Comparison of ENCODE assay signal across 24 cellular contexts in genomic region chr2:223396993-223397392, GRCh38.
DNase-seq lines count a peak whose midpoint lies in the region; ATAC-seq, FAIRE-seq and TF ChIP-seq lines count a peak whose summit lies in the region.
"Had no signal": no experiment of that assay in that cellular context is flagged by ENCODE, and none has a peak within 500 bp of the region (broad histone marks: within the 10 kb centered on the region; RNA-seq: fewer than 3 reads in every experiment).

No MANE protein-coding gene starts in this region.

- no peak overlapping the region for H2AK9ac ChIP-seq in IMR-90 (replicated peaks; ENCODE audit: low read depth, low read length, poor library complexity)

- DNase-seq in IMR-90: no peak
- no peak for DNase-seq in K562 (ENCODE audit: extremely low read depth in 1 of 4, low spot score in 3 of 4)
- peak; percentile 11 for DNase-seq in fibroblast of pulmonary artery (ENCODE audit: low read depth)
- no peak for DNase-seq in stimulated activated CD4-positive, alpha-beta T cell treated with anti-CD3 and anti-CD28 coated beads, Interleukin-15, amount 100 ng/mL, for 24 hours
- no peak for DNase-seq in COLO829 (ENCODE audit: low spot score)
- DNase-seq in SKM-1 treated with dmso at 0.1 percent for 144 hours (lab: John Stamatoyannopoulos, UW; ENCODE audit: unreplicated experiment): no peak
- DNase-seq: AML-193; Caco-2; CD4-positive, alpha-beta memory T cell; HCEC 1CT; NCI-H1105; NCI-H146; NCI-H1930; NCI-H2107; NCI-H446 treated with DMSO at 0.1 percent for 48 hours; NCI-H526; NCI-H82; NK-92 treated with Interleukin-12 subunit alpha and Interleukin-12 subunit beta, amount 100 ng/mL, for 24 hours; PC-3; SK-N-SH had no signal

- intact Hi-C loops in IMR-90 (cut with micrococcal nuclease): loop anchor here (10.0 kb wide), 1 partner anchor 412 kb away; no protein-coding TSS in a partner anchor
- intact Hi-C loops in K562 (cut with micrococcal nuclease): no loop called here

- ATAC-seq in IMR-90 (ENCODE audit: low read depth) (no peak), K562 (no peak)
- ATAC-seq: GM23338, PC-3 had no signal

- no peak overlapping the region for H3K14ac ChIP-seq in IMR-90 (replicated peaks; ENCODE audit: low read depth, low read length)

- TF ChIP-seq RAD21 in IMR-90 (IDR thresholded peaks at IDR 0.05; ENCODE audit: low read length) (no peak), K562 (CRISPR knock-in tag; conservative IDR thresholded peaks at IDR 0.05 in 1 of 2, IDR thresholded peaks at IDR 0.05 in 1 of 2) (no peak)

- no peaks in the 10 kb centered on the region for H4K20me1 ChIP-seq in IMR-90 (ENCODE audit: insufficient read depth, low read length)
- H4K20me1 ChIP-seq in K562 (replicated peaks; ENCODE audit: control insufficient read depth, insufficient read depth, low read length): no peaks in the 10 kb centered on the region
- H4K20me1 ChIP-seq: BLaER1 treated with 17β-estradiol and CSF1 and Interleukin-3, amounts not matched to agents 10 nM and 100 nM had no signal

- H3K27me3 ChIP-seq in IMR-90 (ENCODE audit: control insufficient read depth, insufficient read depth, low read length) (no peaks in the 10 kb centered on the region), K562 (ENCODE audit: control insufficient read depth in 2 of 2, insufficient read depth in 2 of 2, low read length in 2 of 2) (no peaks in the 10 kb centered on the region)
- H3K27me3 ChIP-seq: BLaER1 treated with 17β-estradiol and CSF1 and Interleukin-3, amounts not matched to agents 10 nM and 100 nM had no signal

- H3K4me2 ChIP-seq in IMR-90 (ENCODE audit: low read depth, low read length) (no peak overlapping the region), K562 (ENCODE audit: insufficient read depth, low read length) (no peak overlapping the region)
- H3K4me2 ChIP-seq: BLaER1 treated with 17β-estradiol and CSF1 and Interleukin-3, amounts not matched to agents 10 nM and 100 nM; GM23338; KMS-11; SK-N-SH had no signal

- dilution Hi-C loops in IMR-90 (cut with HindIII; ENCODE audit: low sequenced_read_pairs, unreplicated experiment): no loop called here

- no peaks in the 10 kb centered on the region for H3K9me1 ChIP-seq in IMR-90 (ENCODE audit: insufficient read depth, low read length)
- no peaks in the 10 kb centered on the region for H3K9me1 ChIP-seq in K562 (ENCODE audit: control insufficient read depth, insufficient read depth, low read length)

- POLR2A ChIA-PET in IMR-90 (lab: Charles Lee; ENCODE audit: unreplicated experiment): no interaction called here
- POLR2A ChIA-PET in K562 (lab: Yijun Ruan, JAX): no interaction called here

- TF ChIP-seq EP300 in K562 (IDR thresholded peaks at IDR 0.05; ENCODE audit: low read length): no peak

- H3K9me3 ChIP-seq in IMR-90 (ENCODE audit: control insufficient read depth, insufficient read depth, low read length) (no peaks in the 10 kb centered on the region), K562 (replicated peaks; ENCODE audit: control insufficient read depth, insufficient read depth, low read depth, low read length) (no peaks in the 10 kb centered on the region)

- H3K27ac ChIP-seq in IMR-90 (ENCODE audit: insufficient read depth, low read length) (no peak overlapping the region), K562 (ENCODE audit: extremely low read depth, low read depth, low read length) (no peak overlapping the region)
- H3K27ac ChIP-seq: BLaER1 treated with 17β-estradiol and CSF1 and Interleukin-3, amounts not matched to agents 10 nM and 100 nM; KMS-11 had no signal

- BruUV-seq in IMR-90 (replicated peaks; lab: Mats Ljungman, UMichigan) (no TSS peak), K562 (replicated peaks; lab: Mats Ljungman, UMichigan) (no TSS peak)

- no peak overlapping the region for H3K4ac ChIP-seq in IMR-90 (ENCODE audit: low read depth, low read length)

- no peak overlapping the region for H2BK15ac ChIP-seq in IMR-90 (ENCODE audit: low read depth, low read length)

- H4K5ac ChIP-seq in IMR-90 (ENCODE audit: low read depth, low read length): no peak overlapping the region

- FAIRE-seq in A204.1 (lab: Jason Lieb, UNC): peak; percentile 84
- FAIRE-seq in K562 (lab: Jason Lieb, UNC): no peak

- H2AK5ac ChIP-seq in IMR-90 (ENCODE audit: low read depth, low read length): no peak overlapping the region

- no peaks in the 10 kb centered on the region for H3K36me3 ChIP-seq in IMR-90 (ENCODE audit: control insufficient read depth, insufficient read depth, low read length)
- H3K36me3 ChIP-seq in K562 (ENCODE audit: control insufficient read depth, insufficient read depth, low read length): no peaks in the 10 kb centered on the region
- H3K36me3 ChIP-seq: BLaER1 treated with 17β-estradiol and CSF1 and Interleukin-3, amounts not matched to agents 10 nM and 100 nM had no signal

- H2AFZ ChIP-seq in IMR-90 (replicated peaks; ENCODE audit: low read length, poor library complexity) (no peak overlapping the region), K562 (ENCODE audit: low read depth, low read length) (no peak overlapping the region)
- H2AFZ ChIP-seq: GM23338 had no signal

- H3K9ac ChIP-seq in IMR-90 (ENCODE audit: low read depth, low read length): no peak overlapping the region
- H3K9ac ChIP-seq in K562 (ENCODE audit: insufficient read depth in 1 of 2, low read depth in 2 of 2, low read length in 2 of 2): no peak overlapping the region
- H3K9ac ChIP-seq: BLaER1 treated with 17β-estradiol and CSF1 and Interleukin-3, amounts not matched to agents 10 nM and 100 nM; KMS-11; SK-N-SH had no signal

- H3K79me1 ChIP-seq in IMR-90 (ENCODE audit: low read depth in 1 of 2, low read length in 2 of 2): no peaks in the 10 kb centered on the region

- H2BK20ac ChIP-seq in IMR-90 (ENCODE audit: low read depth, low read length): no peak overlapping the region

- H4K91ac ChIP-seq in IMR-90 (ENCODE audit: insufficient read depth, low read depth, low read length): no peak overlapping the region

- no peak overlapping the region for H2BK5ac ChIP-seq in IMR-90 (ENCODE audit: low read depth, low read length, poor library complexity, severe bottlenecking)

- H3K56ac ChIP-seq in IMR-90 (ENCODE audit: extremely low read depth, insufficient read depth, low read length): no peak overlapping the region

- H3K23ac ChIP-seq in IMR-90 (ENCODE audit: low read depth, low read length): no peak overlapping the region

- no peaks in the 10 kb centered on the region for H3K79me2 ChIP-seq in K562 (ENCODE audit: control insufficient read depth, insufficient read depth, low read length)

- H3K4me3 ChIP-seq in IMR-90 (ENCODE audit: insufficient read depth, low read depth, low read length) (no peak overlapping the region), K562 (no peak overlapping the region), fibroblast of pulmonary artery (replicated peaks; ENCODE audit: low read depth, low read length) (no peak overlapping the region)
- H3K4me3 ChIP-seq: BLaER1 treated with 17β-estradiol and CSF1 and Interleukin-3, amounts not matched to agents 10 nM and 100 nM; GM23338 had no signal

- in situ Hi-C loops in IMR-90 (cut with MboI; ENCODE audit: low sequenced_read_pairs) (no loop called here), K562 (cut with MboI) (no loop called here)

- no peak for TF ChIP-seq POLR2A in IMR-90 (IDR thresholded peaks at IDR 0.05; ENCODE audit: low read depth, low read length)
- TF ChIP-seq POLR2A in K562 (conservative IDR thresholded peaks at IDR 0.05): no peak

- no peak overlapping the region for H2BK120ac ChIP-seq in IMR-90 (ENCODE audit: low read depth, low read length)

- no CpG with 5 or more reads among the region's 2 CpGs for WGBS in IMR-90 (ENCODE audit: extremely low coverage in 2 of 2, insufficient read length in 1 of 2), 2 experiments
- WGBS in K562 (ENCODE audit: insufficient coverage, low coverage, missing lambda C conversion rate): 0% methylated on average over 2 of the region's 2 CpGs

- H3K4me1 ChIP-seq in IMR-90 (ENCODE audit: control insufficient read depth, insufficient read depth, low read length) (no peaks in the 10 kb centered on the region), K562 (replicated peaks in 1 of 2; ENCODE audit: control insufficient read depth in 2 of 2, insufficient read depth in 2 of 2, low read length in 2 of 2) (no peaks in the 10 kb centered on the region)
- H3K4me1 ChIP-seq: BLaER1 treated with 17β-estradiol and CSF1 and Interleukin-3, amounts not matched to agents 10 nM and 100 nM; Caco-2 had no signal

- no peak overlapping the region for H4K8ac ChIP-seq in IMR-90 (ENCODE audit: low read depth in 2 of 2, low read length in 2 of 2)

- CTCF ChIA-PET in IMR-90 (lab: Yijun Ruan, JAX) (no interaction called here), K562 (lab: Yijun Ruan, JAX; ENCODE audit: low intra/inter-chr PET ratio) (no interaction called here)

- TF ChIP-seq CTCF in IMR-90 (conservative IDR thresholded peaks at IDR 0.05; ENCODE audit: low read depth, low read length) (no peak), K562 (IDR thresholded peaks at IDR 0.05 in 2 of 3, conservative IDR thresholded peaks at IDR 0.05 in 1 of 3; ENCODE audit: insufficient read depth in 2 of 3, low read depth in 1 of 3, low read length in 3 of 3) (no peak), fibroblast of pulmonary artery (IDR thresholded peaks at IDR 0.05; ENCODE audit: low read length, missing control alignments) (no peak)

- no peak overlapping the region for H3K18ac ChIP-seq in IMR-90 (ENCODE audit: low read depth, low read length)

TF ChIP-seq in IMR-90, 13 proteins besides CTCF, POLR2A, EP300 and RAD21:
- peak; percentile 91 for TF ChIP-seq CEBPB (IDR thresholded peaks at IDR 0.05; ENCODE audit: low read depth, low read length)
- no peak for TF ChIP-seq SMC3 (IDR thresholded peaks at IDR 0.05; ENCODE audit: low read depth, low read length)
- TF ChIP-seq USF2 (IDR thresholded peaks at IDR 0.05; ENCODE audit: low read depth, low read length): no peak

TF ChIP-seq in K562, 482 proteins besides CTCF, POLR2A, EP300 and RAD21 (continues in another document):
- no peak for TF ChIP-seq THRB (CRISPR knock-in tag; conservative IDR thresholded peaks at IDR 0.05)
- TF ChIP-seq NR1H2 (CRISPR knock-in tag; IDR thresholded peaks at IDR 0.05): no peak
- TF ChIP-seq CEBPG (CRISPR knock-in tag; IDR thresholded peaks at IDR 0.05): no peak
- peak in 1 of 2 experiments; percentile 80; a peak in 2 of 4 replicates for TF ChIP-seq CEBPG (tag; conservative IDR thresholded peaks at IDR 0.05 in 1 of 2, IDR thresholded peaks at IDR 0.05 in 1 of 2)
- peak; percentile 39; the same call in 1 of the 2 replicates for TF ChIP-seq CEBPB (tag; IDR thresholded peaks at IDR 0.05)
